1 cellular context compared by ENCODE assay signal in the genomic region with DNA sequence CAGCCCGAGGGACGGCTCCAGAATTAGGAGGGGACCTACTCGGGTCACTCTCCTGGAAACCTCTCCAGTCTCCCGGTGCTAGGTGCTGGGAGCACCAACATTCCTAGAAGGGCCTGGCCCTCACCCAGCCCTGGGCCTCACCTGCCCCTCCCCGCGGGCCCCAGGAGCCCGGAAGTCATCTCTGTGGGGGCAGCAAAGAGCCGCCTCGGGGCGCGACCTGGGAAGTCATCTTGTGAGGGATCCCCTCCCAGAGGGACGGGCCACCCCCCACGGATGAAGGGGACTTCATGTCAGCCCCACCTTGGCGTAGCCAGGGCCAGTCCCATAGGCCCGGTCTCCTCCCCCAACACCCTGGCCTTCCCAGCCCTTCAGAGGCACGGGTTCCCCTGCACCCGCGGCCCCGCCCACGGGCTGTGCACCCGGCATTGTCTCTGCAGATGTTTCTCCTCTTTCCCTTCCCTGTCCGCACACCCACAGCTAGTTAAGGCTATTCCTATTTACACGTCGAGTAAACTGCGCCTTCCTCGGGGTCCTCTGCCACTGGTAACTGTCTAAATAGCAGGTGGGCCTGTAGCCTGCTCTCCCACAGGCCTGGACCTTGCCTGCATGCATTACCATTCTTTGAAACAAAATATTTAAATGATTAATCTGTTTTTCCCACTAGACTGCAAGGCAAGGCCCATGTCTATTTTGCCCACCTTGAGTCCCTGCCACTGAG.
TF ChIP-seq lines count a peak whose summit lies in the region.

No MANE protein-coding gene starts in this region.

TF ChIP-seq in HepG2, 621 proteins besides CTCF, POLR2A, EP300 and RAD21 (continued from another document and continues in another):
- peak; percentile 94; the same call in 1 of the 2 replicates for TF ChIP-seq ZNF746 (CRISPR knock-in tag; IDR thresholded peaks at IDR 0.05)
- no peak for TF ChIP-seq E2F2 (CRISPR knock-in tag; IDR thresholded peaks at IDR 0.05; ENCODE audit: borderline replicate concordance)
- TF ChIP-seq ZNF775 (CRISPR knock-in tag; IDR thresholded peaks at IDR 0.05; ENCODE audit: borderline replicate concordance) = no peak
- no peak for TF ChIP-seq SP2 (CRISPR knock-in tag; IDR thresholded peaks at IDR 0.05)
- TF ChIP-seq ZNF326 (CRISPR knock-in tag; IDR thresholded peaks at IDR 0.05; ENCODE audit: borderline replicate concordance) = no peak
- TF ChIP-seq, protein P1, sequence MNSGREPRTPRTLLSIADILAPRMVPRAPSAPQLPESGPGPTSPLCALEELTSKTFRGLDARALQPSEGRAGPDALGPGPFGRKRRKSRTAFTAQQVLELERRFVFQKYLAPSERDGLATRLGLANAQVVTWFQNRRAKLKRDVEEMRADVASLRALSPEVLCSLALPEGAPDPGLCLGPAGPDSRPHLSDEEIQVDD (CRISPR knock-in tag; IDR thresholded peaks at IDR 0.05; ENCODE audit: borderline replicate concordance) = no peak
- TF ChIP-seq FOSL2 (CRISPR knock-in tag; IDR thresholded peaks at IDR 0.05) = no peak
- no peak; the same call in 1 of the 2 replicates for TF ChIP-seq JDP2 (CRISPR knock-in tag; IDR thresholded peaks at IDR 0.05; ENCODE audit: borderline replicate concordance)
- TF ChIP-seq USF2 (IDR thresholded peaks at IDR 0.05; ENCODE audit: low read depth, low read length) = no peak
- TF ChIP-seq USF2 (CRISPR knock-in tag; IDR thresholded peaks at IDR 0.05; ENCODE audit: borderline replicate concordance) = no peak
- TF ChIP-seq, protein P2, sequence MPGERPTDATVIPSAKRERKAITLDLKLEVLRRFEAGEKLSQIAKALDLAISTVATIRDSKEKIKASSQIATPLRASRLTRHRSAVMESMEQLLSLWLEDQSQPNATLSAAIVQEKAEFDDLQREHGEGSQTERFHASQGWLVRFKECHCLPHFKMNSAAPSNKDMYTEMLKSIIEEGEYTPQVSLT (CRISPR knock-in tag; IDR thresholded peaks at IDR 0.05; ENCODE audit: borderline replicate concordance, low read depth) = no peak
- no peak for TF ChIP-seq ZBTB46 (CRISPR knock-in tag; IDR thresholded peaks at IDR 0.05; ENCODE audit: borderline replicate concordance)
- peak; percentile 87 for TF ChIP-seq HDAC2 (CRISPR knock-in tag; IDR thresholded peaks at IDR 0.05)
- TF ChIP-seq ZHX2 (IDR thresholded peaks at IDR 0.05; ENCODE audit: low read depth) = peak; percentile 56
- no peak for TF ChIP-seq ZHX2 (CRISPR knock-in tag; IDR thresholded peaks at IDR 0.05; ENCODE audit: borderline replicate concordance)
- no peak for TF ChIP-seq CEBPZ (IDR thresholded peaks at IDR 0.05; ENCODE audit: low read length)
- no peak for TF ChIP-seq TCF7L2 (IDR thresholded peaks at IDR 0.05; ENCODE audit: low read depth, low read length)
- peak; percentile 70; the same call in 1 of the 2 replicates for TF ChIP-seq NKX3-1 (CRISPR knock-in tag; IDR thresholded peaks at IDR 0.05)
- TF ChIP-seq CBX2 (IDR thresholded peaks at IDR 0.05; ENCODE audit: low read depth, low read length) = no peak
- TF ChIP-seq CBX2 (CRISPR knock-in tag; IDR thresholded peaks at IDR 0.05; ENCODE audit: low read depth) = peak; percentile 41; the same call in 1 of the 2 replicates
- no peak; the same call in 1 of the 2 replicates for TF ChIP-seq ZNF777 (CRISPR knock-in tag; IDR thresholded peaks at IDR 0.05)
- TF ChIP-seq, protein P3, sequence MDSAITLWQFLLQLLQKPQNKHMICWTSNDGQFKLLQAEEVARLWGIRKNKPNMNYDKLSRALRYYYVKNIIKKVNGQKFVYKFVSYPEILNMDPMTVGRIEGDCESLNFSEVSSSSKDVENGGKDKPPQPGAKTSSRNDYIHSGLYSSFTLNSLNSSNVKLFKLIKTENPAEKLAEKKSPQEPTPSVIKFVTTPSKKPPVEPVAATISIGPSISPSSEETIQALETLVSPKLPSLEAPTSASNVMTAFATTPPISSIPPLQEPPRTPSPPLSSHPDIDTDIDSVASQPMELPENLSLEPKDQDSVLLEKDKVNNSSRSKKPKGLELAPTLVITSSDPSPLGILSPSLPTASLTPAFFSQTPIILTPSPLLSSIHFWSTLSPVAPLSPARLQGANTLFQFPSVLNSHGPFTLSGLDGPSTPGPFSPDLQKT (CRISPR knock-in tag; IDR thresholded peaks at IDR 0.05; ENCODE audit: borderline replicate concordance) = no peak
- no peak for TF ChIP-seq CC2D1A (CRISPR knock-in tag; IDR thresholded peaks at IDR 0.05)
- TF ChIP-seq NFIC (IDR thresholded peaks at IDR 0.05; ENCODE audit: low read length) = peak; percentile 77; the same call in 1 of the 2 replicates
- no peak for TF ChIP-seq ISX (CRISPR knock-in tag; conservative IDR thresholded peaks at IDR 0.05)
- TF ChIP-seq KLF6 (CRISPR knock-in tag; IDR thresholded peaks at IDR 0.05) = peak; percentile 56; the same call in 1 of the 2 replicates
- peak; percentile 57 to 61; a peak in 2 of 4 replicates for TF ChIP-seq HMGXB4 (CRISPR knock-in tag; IDR thresholded peaks at IDR 0.05; ENCODE audit: borderline replicate concordance in 1 of 2, low read depth in 1 of 2)
- peak; percentile 60; the same call in 1 of the 2 replicates for TF ChIP-seq FOXO1 (CRISPR knock-in tag; IDR thresholded peaks at IDR 0.05)
- TF ChIP-seq SRSF9 (IDR thresholded peaks at IDR 0.05; ENCODE audit: borderline replicate concordance, insufficient read depth, low read depth, low read length, poor library complexity, severe bottlenecking) = no peak
- TF ChIP-seq SAFB2 (CRISPR knock-in tag; IDR thresholded peaks at IDR 0.05; ENCODE audit: borderline replicate concordance, low read depth) = no peak
- TF ChIP-seq ZNF7 (CRISPR knock-in tag; IDR thresholded peaks at IDR 0.05) = no peak
- TF ChIP-seq ZMAT5 (CRISPR knock-in tag; IDR thresholded peaks at IDR 0.05; ENCODE audit: borderline replicate concordance, low read depth) = no peak
- no peak for TF ChIP-seq ZNF432 (CRISPR knock-in tag; IDR thresholded peaks at IDR 0.05; ENCODE audit: borderline replicate concordance)
- TF ChIP-seq GLI4 (CRISPR knock-in tag; IDR thresholded peaks at IDR 0.05; ENCODE audit: borderline replicate concordance) = 0 out of 2 replicates have a peak, but pooled peaks have one; percentile 39
- TF ChIP-seq REL (CRISPR knock-in tag; conservative IDR thresholded peaks at IDR 0.05) = peak; percentile 1; the same call in 1 of the 2 replicates
